Comparison of ENCODE assay signal across 1 cellular context in genomic region chr1:44739361-44740178, GRCh38.
TF ChIP-seq lines count a peak whose summit lies in the region.

Gene KIF2C, plus strand, starts transcription at chr1:44739837. Its CDS starts 96 bp downstream, at chr1:44739933.

TF ChIP-seq in K562, 482 proteins besides CTCF, POLR2A, EP300 and RAD21 (continued from another document and continues in another):
- TF ChIP-seq IRF1 (CRISPR knock-in tag; IDR thresholded peaks at IDR 0.05; ENCODE audit: borderline replicate concordance), result no peak
- TF ChIP-seq MTA2 (IDR thresholded peaks at IDR 0.05; ENCODE audit: low read depth), result no peak
- TF ChIP-seq NKRF (IDR thresholded peaks at IDR 0.05; ENCODE audit: borderline replicate concordance), result peak; percentile 96
- no peak for TF ChIP-seq MAFF (IDR thresholded peaks at IDR 0.05; ENCODE audit: low read length)
- no peak for TF ChIP-seq TRIM28 (IDR thresholded peaks at IDR 0.05)
- peak; percentile 64; the same call in 1 of the 2 replicates for TF ChIP-seq SPI1 (IDR thresholded peaks at IDR 0.05; ENCODE audit: borderline replicate concordance, low read depth, low read length)
- TF ChIP-seq FOXK2 (conservative IDR thresholded peaks at IDR 0.05 in 1 of 2, IDR thresholded peaks at IDR 0.05 in 1 of 2; ENCODE audit: low read depth in 2 of 2), result peak; percentile 16 to 73; a peak in 3 of 4 replicates
- TF ChIP-seq SREBF2 (CRISPR knock-in tag; IDR thresholded peaks at IDR 0.05), result no peak
- 0 out of 2 replicates have a peak, but pooled peaks have one; percentile 27 for TF ChIP-seq CHD2 (IDR thresholded peaks at IDR 0.05; ENCODE audit: low read depth, low read length)
- TF ChIP-seq POLR2AphosphoS5 (IDR thresholded peaks at IDR 0.05; ENCODE audit: control insufficient read depth, insufficient read depth, low read depth, low read length), result peak; percentile 96
- no peak for TF ChIP-seq TSC22D4 (tag; IDR thresholded peaks at IDR 0.05)
- TF ChIP-seq BRD9 (IDR thresholded peaks at IDR 0.05; ENCODE audit: low read depth, partially characterized antibody), result peak; percentile 76
- TF ChIP-seq AFF4 (CRISPR knock-in tag; IDR thresholded peaks at IDR 0.05), result peak; percentile 22; the same call in 1 of the 2 replicates
- TF ChIP-seq ZNF449 (CRISPR knock-in tag; IDR thresholded peaks at IDR 0.05), result no peak
- TF ChIP-seq ARNT (IDR thresholded peaks at IDR 0.05), result 0 out of 4 replicates have a peak, but pooled peaks have one; percentile 14 to 61
- TF ChIP-seq NCOR1 (IDR thresholded peaks at IDR 0.05), result peak; percentile 5; the same call in 1 of the 2 replicates
- TF ChIP-seq ZBTB11 (CRISPR knock-in tag; IDR thresholded peaks at IDR 0.05), result 0 out of 6 replicates have a peak, but pooled peaks of 1 of the 3 experiments have one; percentile 28
- TF ChIP-seq CHAMP1 (IDR thresholded peaks at IDR 0.05), result 0 out of 2 replicates have a peak, but pooled peaks have one; percentile 2
- TF ChIP-seq NELFE (IDR thresholded peaks at IDR 0.05; ENCODE audit: insufficient read depth, insufficient read length), result no peak
- TF ChIP-seq JUND (IDR thresholded peaks at IDR 0.05; ENCODE audit: borderline replicate concordance, low read depth, low read length), result peak; percentile 84
- TF ChIP-seq JUND (tag; IDR thresholded peaks at IDR 0.05; ENCODE audit: borderline replicate concordance, low read depth, low read length), result peak; percentile 63; the same call in 2 of the 3 replicates
- no peak for TF ChIP-seq RBM25 (IDR thresholded peaks at IDR 0.05; ENCODE audit: low read depth, low read length, severe bottlenecking)
- TF ChIP-seq ZSCAN29 (IDR thresholded peaks at IDR 0.05), result 0 out of 2 replicates have a peak, but pooled peaks have one; percentile 46
- no peak for TF ChIP-seq ZNF384 (IDR thresholded peaks at IDR 0.05; ENCODE audit: low read depth, low read length)
- TF ChIP-seq SRSF9 (IDR thresholded peaks at IDR 0.05; ENCODE audit: borderline replicate concordance, low read depth, low read length), result no peak
- TF ChIP-seq MYBL2 (IDR thresholded peaks at IDR 0.05; ENCODE audit: low read depth), result peak; percentile 99
- no peak for TF ChIP-seq MYBL2 (CRISPR knock-in tag; IDR thresholded peaks at IDR 0.05; ENCODE audit: borderline replicate concordance)
- TF ChIP-seq SIN3A (IDR thresholded peaks at IDR 0.05; ENCODE audit: borderline replicate concordance in 2 of 2, control insufficient read depth in 1 of 2, low read depth in 2 of 2, low read length in 2 of 2), result peak; percentile 93 to 99; a peak in 3 of 4 replicates
- TF ChIP-seq TAF15 (IDR thresholded peaks at IDR 0.05; ENCODE audit: low read depth, low read length), result no peak
- TF ChIP-seq XRCC3 (IDR thresholded peaks at IDR 0.05), result no peak
- TF ChIP-seq CBX3 (IDR thresholded peaks at IDR 0.05; ENCODE audit: borderline replicate concordance in 1 of 2, low read length in 2 of 2), result no peak
- TF ChIP-seq KLF6 (CRISPR knock-in tag; IDR thresholded peaks at IDR 0.05; ENCODE audit: borderline replicate concordance), result peak; percentile 86; the same call in 1 of the 2 replicates
- TF ChIP-seq ZBTB17 (CRISPR knock-in tag; IDR thresholded peaks at IDR 0.05), result 0 out of 2 replicates have a peak, but pooled peaks have one; percentile 26
- peak; percentile 4; the same call in 1 of the 2 replicates for TF ChIP-seq GATAD2B (IDR thresholded peaks at IDR 0.05; ENCODE audit: borderline replicate concordance)
- TF ChIP-seq BCLAF1 (IDR thresholded peaks at IDR 0.05; ENCODE audit: borderline replicate concordance in 1 of 2, control insufficient read depth in 1 of 2, low read depth in 2 of 2, low read length in 1 of 2), result peak in 1 of 2 experiments; percentile 63; a peak in 1 of 4 replicates
- TF ChIP-seq TARDBP (IDR thresholded peaks at IDR 0.05), result 0 out of 2 replicates have a peak, but pooled peaks have one; percentile 19
- no peak for TF ChIP-seq ZFP30 (CRISPR knock-in tag; IDR thresholded peaks at IDR 0.05; ENCODE audit: borderline replicate concordance)
- no peak for TF ChIP-seq USF2 (CRISPR knock-in tag; IDR thresholded peaks at IDR 0.05)
- TF ChIP-seq KDM5B (IDR thresholded peaks at IDR 0.05; ENCODE audit: insufficient replicate concordance, low read depth, low read length), result peak; percentile 92
- peak; percentile 100 for TF ChIP-seq FOXM1 (IDR thresholded peaks at IDR 0.05; ENCODE audit: low read depth)
- TF ChIP-seq FOXM1 (CRISPR knock-in tag; IDR thresholded peaks at IDR 0.05; ENCODE audit: low read depth), result peak; percentile 99
- TF ChIP-seq SP2 (IDR thresholded peaks at IDR 0.05; ENCODE audit: extremely low read depth, low read depth, low read length, poor library complexity, severe bottlenecking), result no peak
- peak; percentile 97 for TF ChIP-seq SUPT5H (IDR thresholded peaks at IDR 0.05)
- TF ChIP-seq GTF2A2 (tag; IDR thresholded peaks at IDR 0.05), result 0 out of 2 replicates have a peak, but pooled peaks have one; percentile 1
- TF ChIP-seq ZNF23 (CRISPR knock-in tag; IDR thresholded peaks at IDR 0.05), result no peak
- TF ChIP-seq TCF7 (IDR thresholded peaks at IDR 0.05; ENCODE audit: borderline replicate concordance), result peak; percentile 81
- TF ChIP-seq OTX1 (CRISPR knock-in tag; IDR thresholded peaks at IDR 0.05), result 0 out of 2 replicates have a peak, but pooled peaks have one; percentile 60
